11 cellular contexts compared by ENCODE assay signal in genomic region chr7:130957722-130958360, GRCh38.
DNase-seq lines count a peak whose midpoint lies in the region; ATAC-seq, FAIRE-seq and TF ChIP-seq lines count a peak whose summit lies in the region.
"Had no signal": no experiment of that assay in that cellular context is flagged by ENCODE, and none has a peak within 500 bp of the region (broad histone marks: within the 10 kb centered on the region; RNA-seq: fewer than 3 reads in every experiment).

No MANE protein-coding gene starts in this region.

- H2AFZ ChIP-seq in keratinocyte (ENCODE audit: control insufficient read depth, low read length): no peak overlapping the region

- H3K9me1 ChIP-seq in keratinocyte (ENCODE audit: control insufficient read depth, extremely low read depth, insufficient read depth, low read length): no peaks in the 10 kb centered on the region

- intact Hi-C loops in ascending aorta (cut with DNase I): no loop called here

- no peak overlapping the region for H3K4me3 ChIP-seq in BLaER1
- peak overlapping the region; percentile 14 for H3K4me3 ChIP-seq in DOHH2 (ENCODE audit: low read length)
- peak overlapping the region in 1 of 3 experiments; percentile 20 for H3K4me3 ChIP-seq in keratinocyte (ENCODE audit: control insufficient read depth in 2 of 3, extremely low read depth in 1 of 3, insufficient read depth in 2 of 3, low read depth in 1 of 3, low read length in 3 of 3)
- no peak overlapping the region for H3K4me3 ChIP-seq in ascending aorta

- H3K9me2 ChIP-seq in DOHH2 (replicated peaks; ENCODE audit: control insufficient read depth, low read length): no peaks in the 10 kb centered on the region

- peaks cover 81% of the 10 kb centered on the region for H3K79me2 ChIP-seq in DOHH2 (ENCODE audit: control insufficient read depth, low read length)
- H3K79me2 ChIP-seq in keratinocyte (ENCODE audit: control insufficient read depth, insufficient read depth, low read length): peaks cover 68% of the 10 kb centered on the region

- FAIRE-seq in keratinocyte (lab: Jason Lieb, UNC): no peak
- FAIRE-seq: frontal cortex, kidney had no signal

- dilution Hi-C loops in keratinocyte (cut with MboI; ENCODE audit: extremely low pct_ligation_motif_present, low sequenced_read_pairs): no loop called here

- H4K20me1 ChIP-seq in BLaER1: peaks cover 37% of the 10 kb centered on the region; the same call in 1 of the 2 replicates
- peaks cover 12% of the 10 kb centered on the region; the same call in 1 of the 2 replicates for H4K20me1 ChIP-seq in DOHH2 (ENCODE audit: control insufficient read depth, insufficient read depth, low read depth, low read length)
- H4K20me1 ChIP-seq in keratinocyte (ENCODE audit: control insufficient read depth, extremely low read depth, insufficient read depth, low read length): no peaks in the 10 kb centered on the region

- peaks cover 25% of the 10 kb centered on the region for H3F3A ChIP-seq in DOHH2 (ENCODE audit: control insufficient read depth, insufficient read depth)

- H3K9me3 ChIP-seq in BLaER1: no peaks in the 10 kb centered on the region
- no peaks in the 10 kb centered on the region for H3K9me3 ChIP-seq in DOHH2 (ENCODE audit: control insufficient read depth, insufficient read depth, low read length)
- no peaks in the 10 kb centered on the region for H3K9me3 ChIP-seq in keratinocyte (ENCODE audit: control insufficient read depth, low read depth, low read length)
- no peaks in the 10 kb centered on the region for H3K9me3 ChIP-seq in ascending aorta

- H3K36me3 ChIP-seq in BLaER1 (peaks cover 16% of the 10 kb centered on the region), DOHH2 (ENCODE audit: control insufficient read depth, low read length) (peaks cover 58% of the 10 kb centered on the region), keratinocyte (ENCODE audit: control insufficient read depth in 2 of 2, extremely low read depth in 1 of 2, insufficient read depth in 2 of 2, low read length in 2 of 2) (peaks cover 3 to 5% of the 10 kb centered on the region in 2 experiments), ascending aorta (peaks cover 0 to 25% of the 10 kb centered on the region in 2 donors)

- H3K9ac ChIP-seq in BLaER1 (no peak overlapping the region), keratinocyte (ENCODE audit: control insufficient read depth, extremely low read depth, insufficient read depth, low read length) (no peak overlapping the region)

- no peak overlapping the region for H3K27ac ChIP-seq in BLaER1
- H3K27ac ChIP-seq in DOHH2 (ENCODE audit: low read depth, low read length): no peak overlapping the region
- H3K27ac ChIP-seq in keratinocyte (ENCODE audit: control insufficient read depth, insufficient read depth, low read length): no peak overlapping the region
- H3K27ac ChIP-seq in ascending aorta: no peak overlapping the region

- H3K4me2 ChIP-seq in BLaER1 (peak overlapping the region; percentile 82), DOHH2 (ENCODE audit: low read length) (peak overlapping the region; percentile 42), keratinocyte (ENCODE audit: control insufficient read depth, extremely low read depth, insufficient read depth, low read depth, low read length) (peak overlapping the region; percentile 61)

- DNase-seq in RKO (ENCODE audit: low spot score) (peak; percentile 60), keratinocyte (ENCODE audit: low read depth, low spot score) (no peak), OCI-M2 (lab: John Stamatoyannopoulos, UW; ENCODE audit: unreplicated experiment) (no peak), ascending aorta (ENCODE audit: low spot score in 2 of 2) (no peak)
- DNase-seq: Calu3, kidney, retina had no signal

- no peak for ATAC-seq in GM21737 (IDR thresholded peaks at IDR 0.05; ENCODE audit: unreplicated experiment)

- no peak for TF ChIP-seq CTCF in DOHH2 (IDR thresholded peaks at IDR 0.05; ENCODE audit: low read depth, low read length, poor library complexity, severe bottlenecking)
- no peak for TF ChIP-seq CTCF in keratinocyte (optimal IDR thresholded peaks at IDR 0.05 in 1 of 3, IDR thresholded peaks at IDR 0.05 in 1 of 3, conservative IDR thresholded peaks at IDR 0.05 in 1 of 3; ENCODE audit: extremely low read depth in 1 of 3, insufficient read depth in 2 of 3, low read length in 3 of 3)
- no peak for TF ChIP-seq CTCF in ascending aorta (IDR thresholded peaks at IDR 0.05)

- H3K27me3 ChIP-seq in BLaER1: no peaks in the 10 kb centered on the region
- H3K27me3 ChIP-seq in DOHH2 (ENCODE audit: control insufficient read depth, low read length): no peaks in the 10 kb centered on the region
- no peaks in the 10 kb centered on the region for H3K27me3 ChIP-seq in keratinocyte (ENCODE audit: control insufficient read depth, extremely low read depth, insufficient read depth, low read length)
- no peaks in the 10 kb centered on the region for H3K27me3 ChIP-seq in ascending aorta

- H3K4me1 ChIP-seq in BLaER1: peaks cover 68% of the 10 kb centered on the region
- peaks cover 68% of the 10 kb centered on the region for H3K4me1 ChIP-seq in DOHH2 (ENCODE audit: control insufficient read depth, low read length)
- H3K4me1 ChIP-seq in keratinocyte (ENCODE audit: control insufficient read depth, extremely low read depth, insufficient read depth, low read length): peaks cover 30% of the 10 kb centered on the region
- peaks cover 9 to 20% of the 10 kb centered on the region in 2 donors for H3K4me1 ChIP-seq in ascending aorta
